ENCODE assay signal across 8 cellular contexts in genomic region chr7:128031901-128032604, GRCh38. TPM values are rescaled to one million over a fixed set of nuclear protein-coding genes. Genes with fewer than 3 reads are reported as not detected.
DNase-seq lines count a peak whose midpoint lies in the region; ATAC-seq and TF ChIP-seq lines count a peak whose summit lies in the region.

No MANE protein-coding gene starts in this region.

- peaks cover 0 to 34% (median 7%) of the 10 kb centered on the region in 5 donors for H3K27me3 Mint-ChIP-seq in naive thymus-derived CD4-positive, alpha-beta T cell

- peaks cover 6 to 36% (median 23%) of the 10 kb centered on the region in 7 donors for H3K4me1 Mint-ChIP-seq in naive thymus-derived CD4-positive, alpha-beta T cell

- POLR2A ChIA-PET in naive thymus-derived CD4-positive, alpha-beta T cell (lab: Charles Lee) = no interaction called here

- H3K4me1 ChIP-seq in naive thymus-derived CD4-positive, alpha-beta T cell (ENCODE audit: control insufficient read depth in 2 of 2, insufficient read depth in 2 of 2, low read length in 2 of 2) = no peaks in the 10 kb centered on the region

- CTCF ChIA-PET in naive thymus-derived CD4-positive, alpha-beta T cell (lab: Charles Lee) = interaction anchor here (0.8 kb wide), 1 partner anchor 77 kb away, joined by 3 read pairs; no protein-coding TSS in a partner anchor

- no peak overlapping the region for H3K27ac ChIP-seq in naive thymus-derived CD4-positive, alpha-beta T cell (ENCODE audit: low read depth, low read length)

- no peaks in the 10 kb centered on the region for H3K27me3 ChIP-seq in naive thymus-derived CD4-positive, alpha-beta T cell (ENCODE audit: control insufficient read depth in 2 of 2, insufficient read depth in 2 of 2, low read length in 2 of 2)

- peak; percentile 59 for ATAC-seq in HG02642 (IDR thresholded peaks at IDR 0.05; ENCODE audit: poor library complexity, unreplicated experiment)
- ATAC-seq in esophagus mucosa = peak; percentile 86
- ATAC-seq in naive thymus-derived CD4-positive, alpha-beta T cell = peak; percentile 92

- peaks cover 0 to 7% (median 0%) of the 10 kb centered on the region in 3 experiments for H3K36me3 ChIP-seq in naive thymus-derived CD4-positive, alpha-beta T cell (ENCODE audit: control insufficient read depth in 2 of 3, insufficient read depth in 3 of 3, low read length in 3 of 3)

- peak overlapping the region; percentile 84 to 97 (median 92) for H3K4me3 Mint-ChIP-seq in naive thymus-derived CD4-positive, alpha-beta T cell

- DNase-seq in NCI-H345 (lab: John Stamatoyannopoulos, UW) (peak; percentile 42), activated T-cell treated with anti-CD3 and anti-CD28 coated beads for 4 hours (peak; percentile 28), H4 (ENCODE audit: low spot score) (no peak)
- DNase-seq in naive thymus-derived CD4-positive, alpha-beta T cell = peak; percentile 29 to 63 (median 53)
- DNase-seq in stimulated activated naive CD4-positive, alpha-beta T cell (lab: John Stamatoyannopoulos, UW) = peak; percentile 9 to 52 (median 36)

- H3K4me3 ChIP-seq in GM12875 (ENCODE audit: low read depth, low read length) = peak overlapping the region; percentile 46
- H3K4me3 ChIP-seq in naive thymus-derived CD4-positive, alpha-beta T cell (ENCODE audit: low read length) = peak overlapping the region; percentile 61

- intact Hi-C loops in naive thymus-derived CD4-positive, alpha-beta T cell (cut with micrococcal nuclease) = loop anchor here (1.0 to 10.0 kb wide), 5 partner anchors 75 to 380 kb away; partner anchors contain the start of gene SND1 (in 1 of the 2)

- peak overlapping the region in 3 of 9 donors; percentile 74 to 76 (median 74) for H3K27ac Mint-ChIP-seq in naive thymus-derived CD4-positive, alpha-beta T cell

- no peak for TF ChIP-seq CTCF in GM12875 (IDR thresholded peaks at IDR 0.05; ENCODE audit: borderline replicate concordance, insufficient read depth, low read depth, low read length)

- peaks cover 8 to 16% (median 13%) of the 10 kb centered on the region in 5 donors for H3K36me3 Mint-ChIP-seq in naive thymus-derived CD4-positive, alpha-beta T cell

- H3K9me3 ChIP-seq in naive thymus-derived CD4-positive, alpha-beta T cell (ENCODE audit: control insufficient read depth in 2 of 3, low read length in 3 of 3) = no peaks in the 10 kb centered on the region

- H3K9me3 Mint-ChIP-seq in naive thymus-derived CD4-positive, alpha-beta T cell = no peaks in the 10 kb centered on the region

RNA-seq across cellular contexts. Expression of gene LRRC4, which starts 0.8 kb away (rescaled TPM):
- 16.7 TPM for total RNA-seq in esophagus mucosa
- 1 to 10 TPM in 1 of 5 experiments, under 1 TPM in 3, not detected in 1; 0.57 to 5.7 (median 0.88) TPM for total RNA-seq in naive thymus-derived CD4-positive, alpha-beta T cell
- under 1 TPM in 1 of 2 donors, not detected in 1; 0.14 TPM for polyA plus RNA-seq in naive thymus-derived CD4-positive, alpha-beta T cell
- total RNA-seq in H4 (2014; rRNA removed; shearing (Covaris generic)) = not detected in 2 replicates
